ENCODE assay signal across 13 cellular contexts in the genomic region with DNA sequence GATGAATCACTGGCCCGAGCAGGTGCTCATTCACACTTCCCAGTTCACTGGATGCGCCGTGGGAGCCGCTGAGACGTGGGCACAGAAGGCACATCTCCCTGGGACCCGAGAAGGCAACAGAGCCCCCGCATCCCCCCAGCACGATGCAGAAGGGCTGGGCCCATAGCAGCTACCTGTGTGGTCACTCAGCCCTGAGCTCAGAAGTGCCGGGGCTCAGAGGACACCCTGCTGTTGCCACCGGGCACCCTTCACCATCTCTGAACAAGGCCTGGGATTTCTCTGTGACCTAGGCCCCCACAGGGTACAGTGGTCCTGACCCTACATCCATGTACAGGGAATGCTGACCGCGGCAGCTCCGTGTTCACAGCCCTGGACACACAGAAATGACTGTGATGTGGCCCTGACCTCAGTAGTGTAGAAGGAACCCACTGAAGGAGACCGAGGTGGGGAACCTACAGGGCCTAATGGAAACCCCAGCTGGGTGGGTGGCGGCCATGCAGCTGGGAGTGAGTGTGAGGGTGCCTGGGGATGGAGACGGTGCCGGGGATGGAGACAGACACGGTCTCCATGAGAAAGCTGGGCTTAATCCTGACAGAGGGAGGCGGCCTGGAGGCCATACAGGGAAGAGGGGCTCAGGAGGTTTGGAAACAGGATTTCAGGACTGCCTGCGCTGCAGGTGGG.
DNase-seq lines count a peak whose midpoint lies in the region; ATAC-seq and TF ChIP-seq lines count a peak whose summit lies in the region.
"Had no signal": no experiment of that assay in that cellular context is flagged by ENCODE, and none has a peak within 500 bp of the region (broad histone marks: within the 10 kb centered on the region; RNA-seq: fewer than 3 reads in every experiment).

No MANE protein-coding gene starts in this region.

- no peaks in the 10 kb centered on the region for H3K9me3 Mint-ChIP-seq in activated naive CD4-positive, alpha-beta T cell treated with anti-CD3 and anti-CD28 coated beads, Interleukin-2, amount 50 U/mL, for 72 hours
- H3K9me3 Mint-ChIP-seq: nephron had no signal

- no peaks in the 10 kb centered on the region for H3K9me3 ChIP-seq in PC-9 (ENCODE audit: insufficient read depth, low read depth)
- H3K9me3 ChIP-seq in muscle layer of duodenum (ENCODE audit: control insufficient read depth in 1 of 2, low read length in 2 of 2) = no peaks in the 10 kb centered on the region
- H3K9me3 ChIP-seq in suprapubic skin = no peaks in the 10 kb centered on the region

- H3K27me3 ChIP-seq in PC-9 (ENCODE audit: insufficient read depth, low read depth) = no peaks in the 10 kb centered on the region
- no peaks in the 10 kb centered on the region for H3K27me3 ChIP-seq in dorsolateral prefrontal cortex
- no peaks in the 10 kb centered on the region for H3K27me3 ChIP-seq in muscle layer of duodenum (ENCODE audit: low read depth, low read length)
- H3K27me3 ChIP-seq in suprapubic skin = no peaks in the 10 kb centered on the region

- no peak for TF ChIP-seq CTCF in PC-9 (conservative IDR thresholded peaks at IDR 0.05)
- TF ChIP-seq CTCF in dorsolateral prefrontal cortex (IDR thresholded peaks at IDR 0.05 in 54 of 56, conservative IDR thresholded peaks at IDR 0.05 in 2 of 56; ENCODE audit: low read depth in 1 of 56, partially characterized antibody in 56 of 56) = no peak
- TF ChIP-seq CTCF in suprapubic skin (IDR thresholded peaks at IDR 0.05) = no peak

- intact Hi-C loops in PC-9 (cut with micrococcal nuclease; ENCODE audit: unreplicated experiment) (loop anchor here (5.0 kb wide), 1 partner anchor 315 kb away; a partner anchor contains a TSS), dorsolateral prefrontal cortex (cut with DNase I) (loop anchor here (1.0 to 5.0 kb wide), 2 partner anchors 88 to 185 kb away; a partner anchor contains a TSS)

- peaks cover 45% of the 10 kb centered on the region for H3K4me1 ChIP-seq in PC-9 (replicated peaks; ENCODE audit: insufficient read depth)
- H3K4me1 ChIP-seq in muscle layer of duodenum (ENCODE audit: control insufficient read depth in 1 of 2, insufficient read depth in 2 of 2, low read length in 2 of 2) = peaks cover 8 to 12% of the 10 kb centered on the region in 2 donors
- H3K4me1 ChIP-seq in suprapubic skin = peaks cover 32% of the 10 kb centered on the region

- H3K36me3 Mint-ChIP-seq in activated naive CD4-positive, alpha-beta T cell treated with anti-CD3 and anti-CD28 coated beads, Interleukin-2, amount 50 U/mL, for 72 hours = no peaks in the 10 kb centered on the region

- DNase-seq in PC-9 (peak in 1 of 2 experiments; percentile 28), dorsolateral prefrontal cortex (peak in 5 of 10 donors; percentile 12 to 45 (median 32)), suprapubic skin (ENCODE audit: low spot score in 2 of 2) (peak; percentile 54 to 71), inferior parietal cortex (ENCODE audit: extremely low spot score) (no peak)
- no peak for DNase-seq in activated naive CD4-positive, alpha-beta T cell treated with anti-CD3 and anti-CD28 coated beads, Interleukin-2, amount 50 U/mL, for 72 hours (ENCODE audit: low spot score in 2 of 2)
- DNase-seq: activated T-cell treated with anti-CD3 and anti-CD28 coated beads, Interleukin-2, amount 50 U/mL, for 48 hours; stimulated activated CD4-positive, alpha-beta T cell treated with anti-CD3 and anti-CD28 coated beads, Interleukin-12 subunit alpha, Interleukin-12 subunit beta, amount 100 ng/mL, for 4 hours had no signal

- no peaks in the 10 kb centered on the region for H3K36me3 ChIP-seq in PC-9 (ENCODE audit: low read depth)
- no peaks in the 10 kb centered on the region for H3K36me3 ChIP-seq in muscle layer of duodenum (ENCODE audit: control insufficient read depth in 1 of 2, insufficient read depth in 2 of 2, low read length in 2 of 2)
- no peaks in the 10 kb centered on the region for H3K36me3 ChIP-seq in suprapubic skin

- CTCF ChIA-PET in PC-9 (lab: Charles Lee) = interaction anchor here (0.6 to 0.9 kb wide), 2 partner anchors 19 to 206 kb away, joined by 3 to 7 read pairs; no protein-coding TSS in a partner anchor

- no TSS peak for BruUV-seq in PC-9 (replicated peaks; lab: Mats Ljungman, UMichigan)

- POLR2A ChIA-PET in PC-9 (lab: Charles Lee; ENCODE audit: unreplicated experiment) = interaction anchor here (0.8 to 1.2 kb wide), 4 partner anchors 19 to 181 kb away, joined by 4 to 27 read pairs (median 6); no protein-coding TSS in a partner anchor

- H3K9me2 ChIP-seq in PC-9 (ENCODE audit: insufficient read depth) = no peaks in the 10 kb centered on the region

- TF ChIP-seq POLR2A in suprapubic skin (IDR thresholded peaks at IDR 0.05) = no peak

- H3K27ac ChIP-seq in PC-9 (peak overlapping the region; percentile 86; the same call in 1 of the 2 replicates), dorsolateral prefrontal cortex (peak overlapping the region; percentile 72 to 99 (median 95)), muscle layer of duodenum (ENCODE audit: low read length) (peak overlapping the region; percentile 31), suprapubic skin (peak overlapping the region; percentile 76)
- H3K27ac ChIP-seq: C4-2B, SK-N-MC, VCaP had no signal

- H3K4me3 ChIP-seq in PC-9 (no peak overlapping the region), dorsolateral prefrontal cortex (no peak overlapping the region), muscle layer of duodenum (ENCODE audit: low read depth in 1 of 2, low read length in 2 of 2) (no peak overlapping the region), suprapubic skin (no peak overlapping the region)
- H3K4me3 ChIP-seq: SK-N-MC had no signal

- no peaks in the 10 kb centered on the region for H3K79me2 ChIP-seq in PC-9 (ENCODE audit: low read depth)

- WGBS in suprapubic skin = 91% methylated on average over 18 of the region's 20 CpGs

- H3K4me2 ChIP-seq in PC-9 = peak overlapping the region; percentile 86

- ATAC-seq in activated naive CD4-positive, alpha-beta T cell treated with anti-CD3 and anti-CD28 coated beads, Interleukin-2, amount 50 U/mL, for 72 hours = no peak
- no peak for ATAC-seq in HG03460 (IDR thresholded peaks at IDR 0.05; ENCODE audit: unreplicated experiment)

- H3F3A ChIP-seq in PC-9 (ENCODE audit: insufficient read depth, low read depth) = peaks cover 20% of the 10 kb centered on the region

- TF ChIP-seq EP300 in suprapubic skin (IDR thresholded peaks at IDR 0.05) = no peak

- H3K27ac Mint-ChIP-seq in activated naive CD4-positive, alpha-beta T cell treated with anti-CD3 and anti-CD28 coated beads, Interleukin-2, amount 50 U/mL, for 72 hours = no peak overlapping the region

- no peaks in the 10 kb centered on the region for H4K20me1 ChIP-seq in PC-9 (ENCODE audit: insufficient read depth)

- H2AFZ ChIP-seq in PC-9 = no peak overlapping the region

Comparison
In these comparisons a context has a peak if more than half of its experiments do, and no peak if none do; other contexts are left out.
1. DNase-seq: peak in suprapubic skin (2 of 2); none in inferior parietal cortex (single experiment) and activated naive CD4-positive, alpha-beta T cell treated with anti-CD3 and anti-CD28 coated beads, Interleukin-2, amount 50 U/mL, for 72 hours (0 of 2).
2. H3K27ac ChIP-seq: peak in every context shown above with its lines; median percentile 95 in dorsolateral prefrontal cortex; 86 in PC-9; 76 in suprapubic skin; 31 in muscle layer of duodenum.